ENCODE assay signal across 11 cellular contexts in the genomic region with DNA sequence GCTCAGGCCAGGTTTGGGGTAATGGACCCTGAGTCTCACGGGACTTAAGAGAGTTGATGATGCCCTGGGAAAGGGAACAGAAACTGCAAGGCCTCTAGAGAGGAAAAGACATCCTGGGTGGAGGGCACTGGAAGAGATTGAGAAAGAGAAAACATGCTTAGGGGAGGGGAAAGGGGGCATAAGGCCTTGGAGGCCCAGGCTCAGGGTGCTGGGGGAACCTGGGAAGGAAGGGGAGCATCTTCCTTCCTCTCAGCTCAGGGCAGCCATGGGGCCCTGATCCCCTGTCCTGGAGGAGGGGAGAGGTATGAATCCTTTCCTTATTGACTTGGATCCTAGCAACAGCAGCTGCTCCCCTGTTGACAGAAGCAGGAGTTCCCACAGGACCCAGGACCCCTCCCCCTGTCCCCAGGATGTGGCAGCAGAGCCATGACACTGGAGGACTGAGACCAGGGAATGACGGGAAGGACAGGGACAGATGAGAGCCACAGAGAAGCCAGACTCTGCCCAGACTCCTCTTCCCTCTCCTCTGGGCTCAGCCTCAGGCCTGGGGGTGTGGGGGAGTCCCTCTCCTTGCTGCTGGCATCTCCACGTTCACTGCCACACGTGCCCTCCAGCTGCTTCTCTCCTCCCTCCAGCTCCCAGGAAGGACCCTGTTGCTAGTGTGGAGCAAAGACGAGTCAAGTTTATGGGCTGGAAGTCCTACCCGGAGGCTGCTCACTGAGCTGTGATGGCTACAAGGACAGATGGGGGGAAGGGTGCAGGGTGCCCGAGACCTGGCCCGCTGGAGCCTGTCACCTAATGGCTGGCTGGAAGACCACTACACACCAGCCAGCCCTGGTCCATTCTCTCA. TPM values are rescaled to one million over a fixed set of nuclear protein-coding genes. Genes with fewer than 3 reads are reported as not detected.
DNase-seq lines count a peak whose midpoint lies in the region; ATAC-seq, FAIRE-seq and TF ChIP-seq lines count a peak whose summit lies in the region.
"Had no signal": no experiment of that assay in that cellular context is flagged by ENCODE, and none has a peak within 500 bp of the region (broad histone marks: within the 10 kb centered on the region; RNA-seq: fewer than 3 reads in every experiment).

No MANE protein-coding gene starts in this region.

- TF ChIP-seq POLR2A in GM12891 (IDR thresholded peaks at IDR 0.05; ENCODE audit: low read depth, low read length) (no peak), esophagus muscularis mucosa (IDR thresholded peaks at IDR 0.05; ENCODE audit: low read depth) (no peak)

- H3K27ac Mint-ChIP-seq in progenitor cell of endocrine pancreas = peak overlapping the region; percentile 84

- peak; percentile 16 for FAIRE-seq in GM12891 (lab: Jason Lieb, UNC)

- no peaks in the 10 kb centered on the region for H3K9me3 ChIP-seq in esophagus muscularis mucosa

- peak overlapping the region; percentile 45 for H3K4me3 Mint-ChIP-seq in progenitor cell of endocrine pancreas (ENCODE audit: low read depth)

- no peaks in the 10 kb centered on the region for H3K27me3 ChIP-seq in esophagus muscularis mucosa

- TF ChIP-seq EP300 in esophagus muscularis mucosa (IDR thresholded peaks at IDR 0.05) = no peak

- no peaks in the 10 kb centered on the region for H3K27me3 Mint-ChIP-seq in progenitor cell of endocrine pancreas

- 59% methylated on average over 8 of the region's 8 CpGs for WGBS in esophagus muscularis mucosa

- ATAC-seq in GM19397 (IDR thresholded peaks at IDR 0.05; ENCODE audit: unreplicated experiment) = no peak
- ATAC-seq in GM21737 (IDR thresholded peaks at IDR 0.05; ENCODE audit: unreplicated experiment) = no peak

- intact Hi-C loops in esophagus muscularis mucosa (cut with DNase I) = loop anchor here (5.0 kb wide), 1 partner anchor 44 kb away; the partner anchor contains the start of gene ARPC2

- peak overlapping the region in 1 of 4 donors; percentile 14 for H3K4me3 ChIP-seq in esophagus muscularis mucosa
- H3K4me3 ChIP-seq: GM23248 had no signal

- peaks cover 29% of the 10 kb centered on the region for H3K4me1 Mint-ChIP-seq in progenitor cell of endocrine pancreas (ENCODE audit: low read depth)

- CTCF ChIA-PET in GM10248 (lab: Yijun Ruan, JAX) = interaction anchor here (1.0 to 2.2 kb wide), 3 partner anchors 9 to 13 kb away, joined by 3 to 9 read pairs (median 5); partner anchors contain the start of genes AAMP and PNKD

- DNase-seq in GM12891 (ENCODE audit: insufficient read length, low spot score) = no peak
- peak; percentile 19 for DNase-seq in NCI-H69 (lab: John Stamatoyannopoulos, UW)
- DNase-seq in esophagus muscularis mucosa (ENCODE audit: extremely low spot score) = no peak
- no peak for DNase-seq in progenitor cell of endocrine pancreas (ENCODE audit: low spot score, unreplicated experiment)
- DNase-seq in GM10248 (ENCODE audit: extremely low spot score) = no peak
- no peak for DNase-seq in putamen (ENCODE audit: low spot score)
- DNase-seq: activated gamma-delta T cell had no signal

- POLR2A ChIA-PET in GM10248 (lab: Yijun Ruan, JAX) = no interaction called here

- H3K27ac ChIP-seq in esophagus muscularis mucosa (replicated peaks in 1 of 4) = peak overlapping the region; percentile 70 to 89 (median 82)
- H3K27ac ChIP-seq: GM23248 had no signal

- H3K9me3 Mint-ChIP-seq in progenitor cell of endocrine pancreas (ENCODE audit: low read depth) = no peaks in the 10 kb centered on the region

- peaks cover 9% of the 10 kb centered on the region for H3K36me3 Mint-ChIP-seq in progenitor cell of endocrine pancreas (ENCODE audit: insufficient read depth)

- TF ChIP-seq CTCF in esophagus muscularis mucosa (IDR thresholded peaks at IDR 0.05) (no peak), progenitor cell of endocrine pancreas (IDR thresholded peaks at IDR 0.05; ENCODE audit: unreplicated experiment) (no peak), GM10248 (IDR thresholded peaks at IDR 0.05; ENCODE audit: control extremely low read depth, extremely low read depth, low read depth, missing control alignments) (no peak)

- H3K36me3 ChIP-seq in esophagus muscularis mucosa = peaks cover 24 to 48% (median 42%) of the 10 kb centered on the region in 4 donors

- peaks cover 62 to 75% (median 69%) of the 10 kb centered on the region in 4 donors for H3K4me1 ChIP-seq in esophagus muscularis mucosa

TF ChIP-seq in GM12891, 5 proteins besides CTCF, POLR2A, EP300 and RAD21:
- TF ChIP-seq SPI1 (IDR thresholded peaks at IDR 0.05; ENCODE audit: low read depth, low read length) (peak; percentile 23; the same call in 1 of the 2 replicates), TAF1 (IDR thresholded peaks at IDR 0.05; ENCODE audit: low read depth, low read length) (no peak)

RNA-seq across cellular contexts. Expression of gene GPBAR1, which starts 0.8 kb away (rescaled TPM):
- polyA plus RNA-seq in GM12891 (2012; ENCODE audit: low read depth, missing spikeins) = 0.22 TPM
- 1 to 10 TPM in 3 of 4 donors, under 1 TPM in 1; 0.42 to 4.5 (median 3.9) TPM for total RNA-seq in esophagus muscularis mucosa
- 9.1 and 9.7 TPM in 2 replicates for total RNA-seq in progenitor cell of endocrine pancreas
- total RNA-seq: GM23248, SK-MEL-5 had no signal
- polyA plus RNA-seq: GM23248 had no signal

RNA-seq across cellular contexts. Expression of gene AAMP, which starts 8.3 kb away (rescaled TPM):
- 59.1 TPM for polyA plus RNA-seq in GM12891 (2012; ENCODE audit: low read depth, missing spikeins)
- 100 to 1,000 TPM; 104 to 169 (median 144) TPM for total RNA-seq in esophagus muscularis mucosa
- 79.2 and 85.2 TPM in 2 replicates for total RNA-seq in progenitor cell of endocrine pancreas

RNA-seq across cellular contexts. Expression of gene PNKD, which starts 8.7 kb away (rescaled TPM):
- polyA plus RNA-seq in GM12891 (2012; ENCODE audit: low read depth, missing spikeins) = 42.6 TPM
- total RNA-seq in esophagus muscularis mucosa (10 to 100 TPM; 40.3 to 74.1 (median 56.5) TPM), progenitor cell of endocrine pancreas (54.3 and 54.5 TPM in 2 replicates)

RNA-seq across cellular contexts. Expression of gene TMBIM1, which starts 30.7 kb away (rescaled TPM):
- polyA plus RNA-seq in GM12891 (2012; ENCODE audit: low read depth, missing spikeins) = 37.9 TPM
- total RNA-seq in esophagus muscularis mucosa = 100 to 1,000 TPM; 131 to 238 (median 197) TPM
- 131 and 137 TPM in 2 replicates for total RNA-seq in progenitor cell of endocrine pancreas

RNA-seq across cellular contexts. Expression of gene ARPC2, which starts 44.7 kb away (rescaled TPM):
- 389 TPM for polyA plus RNA-seq in GM12891 (2012; ENCODE audit: low read depth, missing spikeins)
- 100 to 1,000 TPM; 257 to 300 (median 270) TPM for total RNA-seq in esophagus muscularis mucosa
- 153 and 160 TPM in 2 replicates for total RNA-seq in progenitor cell of endocrine pancreas
